1 cellular context compared by ENCODE assay signal in genomic region chr9:111915425-111915758, GRCh38.
TF ChIP-seq lines count a peak whose summit lies in the region.

No MANE protein-coding gene starts in this region.

TF ChIP-seq in GM12878, 131 proteins besides CTCF, POLR2A, EP300 and RAD21 (continued from another document):
- TF ChIP-seq, protein P1, sequence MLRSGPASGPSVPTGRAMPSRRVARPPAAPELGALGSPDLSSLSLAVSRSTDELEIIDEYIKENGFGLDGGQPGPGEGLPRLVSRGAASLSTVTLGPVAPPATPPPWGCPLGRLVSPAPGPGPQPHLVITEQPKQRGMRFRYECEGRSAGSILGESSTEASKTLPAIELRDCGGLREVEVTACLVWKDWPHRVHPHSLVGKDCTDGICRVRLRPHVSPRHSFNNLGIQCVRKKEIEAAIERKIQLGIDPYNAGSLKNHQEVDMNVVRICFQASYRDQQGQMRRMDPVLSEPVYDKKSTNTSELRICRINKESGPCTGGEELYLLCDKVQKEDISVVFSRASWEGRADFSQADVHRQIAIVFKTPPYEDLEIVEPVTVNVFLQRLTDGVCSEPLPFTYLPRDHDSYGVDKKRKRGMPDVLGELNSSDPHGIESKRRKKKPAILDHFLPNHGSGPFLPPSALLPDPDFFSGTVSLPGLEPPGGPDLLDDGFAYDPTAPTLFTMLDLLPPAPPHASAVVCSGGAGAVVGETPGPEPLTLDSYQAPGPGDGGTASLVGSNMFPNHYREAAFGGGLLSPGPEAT (IDR thresholded peaks at IDR 0.05; ENCODE audit: low read depth): 0 out of 2 replicates have a peak, but pooled peaks have one; percentile 14
- TF ChIP-seq GATAD2B (conservative IDR thresholded peaks at IDR 0.05; ENCODE audit: low read depth) (no peak), RUNX3 (IDR thresholded peaks at IDR 0.05; ENCODE audit: low read length) (peak; percentile 80), SMAD5 (IDR thresholded peaks at IDR 0.05; ENCODE audit: low read depth) (no peak), IKZF2 (IDR thresholded peaks at IDR 0.05) (peak in 1 of 2 experiments; percentile 4; a peak in 2 of 4 replicates)
TF ChIP-seq in GM12878: peak in this region for 6.
